In the genomic region with DNA sequence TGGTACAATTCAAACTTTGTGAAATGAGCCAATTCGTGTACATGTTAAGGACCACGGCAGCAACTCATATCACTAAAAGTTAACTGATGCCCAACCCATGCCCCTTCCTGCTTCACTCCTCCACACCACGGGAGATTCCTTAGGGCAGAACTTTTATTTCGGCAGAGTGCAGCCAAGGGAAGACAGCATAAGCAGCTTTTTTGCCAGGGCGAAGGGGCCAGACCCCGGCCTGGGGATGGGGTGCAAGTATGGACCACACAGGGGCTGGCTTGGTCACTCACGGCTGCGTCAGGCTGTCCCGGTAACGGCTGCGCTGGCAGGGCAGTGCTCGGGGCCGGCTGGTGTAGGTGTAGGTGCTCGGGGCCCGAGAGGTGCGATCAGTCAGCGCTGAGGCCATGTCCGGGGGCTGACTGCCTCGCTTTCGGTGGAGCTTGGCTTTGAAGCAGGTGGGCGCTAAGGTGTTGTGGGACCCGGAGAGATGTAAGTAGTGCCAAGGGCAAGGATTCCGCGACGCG, we compare ENCODE assay signal across 1 cellular context.
TF ChIP-seq lines count a peak whose summit lies in the region.

No MANE protein-coding gene starts in this region.

TF ChIP-seq in H1, 55 proteins besides CTCF, POLR2A, EP300 and RAD21:
- TF ChIP-seq SAP30 (IDR thresholded peaks at IDR 0.05; ENCODE audit: insufficient read depth, insufficient replicate concordance, low read length) (peak; percentile 96), HDAC2 (IDR thresholded peaks at IDR 0.05; ENCODE audit: borderline replicate concordance in 1 of 2, low read depth in 2 of 2, low read length in 2 of 2) (0 out of 4 replicates have a peak, but pooled peaks of 1 of the 2 experiments have one; percentile 28), SIN3A (conservative IDR thresholded peaks at IDR 0.05 in 1 of 2, IDR thresholded peaks at IDR 0.05 in 1 of 2; ENCODE audit: low read depth in 1 of 2, low read length in 2 of 2) (no peak), BRCA1 (IDR thresholded peaks at IDR 0.05; ENCODE audit: low read depth, low read length) (no peak), ASH2L (IDR thresholded peaks at IDR 0.05; ENCODE audit: low read length) (no peak)
